ENCODE assay signal across 9 cellular contexts in genomic region chr17:57875109-57876022, GRCh38. TPM values are rescaled to one million over a fixed set of nuclear protein-coding genes. Genes with fewer than 3 reads are reported as not detected.
DNase-seq lines count a peak whose midpoint lies in the region; ATAC-seq and TF ChIP-seq lines count a peak whose summit lies in the region.
"Had no signal": no experiment of that assay in that cellular context is flagged by ENCODE, and none has a peak within 500 bp of the region (broad histone marks: within the 10 kb centered on the region; RNA-seq: fewer than 3 reads in every experiment).

No MANE protein-coding gene starts in this region.

- H3K36me3 Mint-ChIP-seq in CD4-positive, alpha-beta T cell (ENCODE audit: low read depth), result no peaks in the 10 kb centered on the region

- peak; percentile 23 for DNase-seq in NOMO-1 treated with DMSO at 0.1 percent for 48 hours (lab: John Stamatoyannopoulos, UW; ENCODE audit: unreplicated experiment)
- no peak for DNase-seq in NOMO-1 (lab: John Stamatoyannopoulos, UW; ENCODE audit: unreplicated experiment in 2 of 2)
- peak; percentile 99 for DNase-seq in SJSA1 (ENCODE audit: low read depth in 1 of 2, low spot score in 2 of 2)
- DNase-seq in fibroblast of lung (ENCODE audit: low read depth in 2 of 2), result peak; percentile 98 to 99
- no peak for DNase-seq in NCI-H2029 (lab: John Stamatoyannopoulos, UW)
- no peak for DNase-seq in CD4-positive, alpha-beta T cell

- H3K36me3 ChIP-seq in SJSA1 (peaks cover 81% of the 10 kb centered on the region), fibroblast of lung (ENCODE audit: control insufficient read depth, insufficient read depth, low read length) (peaks cover 25% of the 10 kb centered on the region), neural cell (ENCODE audit: insufficient read depth, low read length) (no peaks in the 10 kb centered on the region)

- H3F3A ChIP-seq in neural cell (ENCODE audit: insufficient read depth, low read length, poor library complexity, severe bottlenecking), result no peaks in the 10 kb centered on the region

- H3K9me3 ChIP-seq in SJSA1 (replicated peaks), result no peaks in the 10 kb centered on the region
- H3K9me3 ChIP-seq in fibroblast of lung (ENCODE audit: control insufficient read depth, insufficient read depth, low read depth, low read length), result no peaks in the 10 kb centered on the region
- no peaks in the 10 kb centered on the region for H3K9me3 ChIP-seq in neural cell (ENCODE audit: low read length)
- H3K9me3 ChIP-seq in CD4-positive, alpha-beta T cell (ENCODE audit: control insufficient read depth, low read length), result no peaks in the 10 kb centered on the region

- peaks cover 28% of the 10 kb centered on the region for H3K27me3 Mint-ChIP-seq in CD4-positive, alpha-beta T cell

- peaks cover 21% of the 10 kb centered on the region for H3K4me1 Mint-ChIP-seq in CD4-positive, alpha-beta T cell (ENCODE audit: low read depth)
- H3K4me1 Mint-ChIP-seq: central memory CD8-positive, alpha-beta T cell had no signal

- intact Hi-C loops in CD4-positive, alpha-beta T cell (cut with DNase I, micrococcal nuclease), result no loop called here

- H4K20me1 ChIP-seq in fibroblast of lung (ENCODE audit: control insufficient read depth, extremely low read depth, insufficient read depth, low read length) (no peaks in the 10 kb centered on the region), neural cell (ENCODE audit: insufficient read depth) (no peaks in the 10 kb centered on the region)

- no peaks in the 10 kb centered on the region for H3K27me3 ChIP-seq in SJSA1 (replicated peaks)
- H3K27me3 ChIP-seq in fibroblast of lung (ENCODE audit: control insufficient read depth, insufficient read depth, low read length), result no peaks in the 10 kb centered on the region
- H3K27me3 ChIP-seq in neural cell (ENCODE audit: insufficient read depth, low read depth, low read length), result no peaks in the 10 kb centered on the region
- H3K27me3 ChIP-seq in CD4-positive, alpha-beta T cell (ENCODE audit: control insufficient read depth, insufficient read depth, low read length), result peaks cover 4% of the 10 kb centered on the region

- H2AFZ ChIP-seq in fibroblast of lung (ENCODE audit: low read length), result no peak overlapping the region
- no peak overlapping the region for H2AFZ ChIP-seq in neural cell (ENCODE audit: low read depth, low read length)

- H3K9ac ChIP-seq in fibroblast of lung (ENCODE audit: insufficient read depth, low read length) (peak overlapping the region; percentile 69), neural cell (ENCODE audit: low read length) (no peak overlapping the region)

- H3K27ac Mint-ChIP-seq in CD4-positive, alpha-beta T cell, result no peak overlapping the region

- H3K9me3 Mint-ChIP-seq in CD4-positive, alpha-beta T cell, result no peaks in the 10 kb centered on the region
- H3K9me3 Mint-ChIP-seq: central memory CD8-positive, alpha-beta T cell had no signal

- TF ChIP-seq RAD21 in neural cell (conservative IDR thresholded peaks at IDR 0.05), result no peak

- H3K27ac ChIP-seq in SJSA1, result peak overlapping the region; percentile 94
- peak overlapping the region; percentile 95 for H3K27ac ChIP-seq in fibroblast of lung (ENCODE audit: insufficient read depth, low read length)
- H3K27ac ChIP-seq in neural cell (ENCODE audit: low read length), result no peak overlapping the region
- no peak overlapping the region for H3K27ac ChIP-seq in CD4-positive, alpha-beta T cell (ENCODE audit: low read depth, low read length)

- TF ChIP-seq CTCF in fibroblast of lung (conservative IDR thresholded peaks at IDR 0.05 in 1 of 2, IDR thresholded peaks at IDR 0.05 in 1 of 2; ENCODE audit: low read depth in 1 of 2, low read length in 2 of 2), result peak; percentile 75 to 76
- no peak for TF ChIP-seq CTCF in neural cell (IDR thresholded peaks at IDR 0.05; ENCODE audit: poor library complexity, severe bottlenecking)
- no peak for TF ChIP-seq CTCF in CD4-positive, alpha-beta T cell (IDR thresholded peaks at IDR 0.05)

- peaks cover 68% of the 10 kb centered on the region for H3K4me1 ChIP-seq in SJSA1 (replicated peaks)
- peaks cover 57% of the 10 kb centered on the region for H3K4me1 ChIP-seq in fibroblast of lung (ENCODE audit: control insufficient read depth, extremely low read depth, insufficient read depth, low read length)

- POLR2A ChIA-PET in CD4-positive, alpha-beta T cell (lab: Charles Lee), result interaction anchor here (1.2 kb wide), 1 partner anchor 25 kb away, joined by 7 read pairs; the partner anchor contains the start of gene MRPS23

- peak overlapping the region; percentile 60 for H3K4me2 ChIP-seq in fibroblast of lung (ENCODE audit: extremely low read depth, insufficient read depth, low read length)
- peak overlapping the region; percentile 35 for H3K4me2 ChIP-seq in neural cell (ENCODE audit: low read length)

- H3K79me2 ChIP-seq in fibroblast of lung (ENCODE audit: control insufficient read depth, insufficient read depth, low read length), result peaks cover 2% of the 10 kb centered on the region
- no peaks in the 10 kb centered on the region for H3K79me2 ChIP-seq in neural cell (replicated peaks; ENCODE audit: insufficient read depth, low read length)

- TF ChIP-seq EP300 in neural cell (conservative IDR thresholded peaks at IDR 0.05; ENCODE audit: poor library complexity, severe bottlenecking), result no peak

- H3K4me3 Mint-ChIP-seq in CD4-positive, alpha-beta T cell, result no peak overlapping the region
- H3K4me3 Mint-ChIP-seq: central memory CD8-positive, alpha-beta T cell had no signal

- H3K4me3 ChIP-seq in SJSA1 (no peak overlapping the region), fibroblast of lung (replicated peaks in 1 of 4; ENCODE audit: control extremely low read depth in 1 of 4, insufficient read depth in 1 of 4, low read depth in 3 of 4, low read length in 4 of 4) (peak overlapping the region in 1 of 4 experiments; percentile 34), neural cell (ENCODE audit: low read length) (peak overlapping the region; percentile 34)

- CTCF ChIA-PET in CD4-positive, alpha-beta T cell (lab: Charles Lee), result interaction anchor here (0.5 kb wide), 1 partner anchor 121 kb away, joined by 3 read pairs; no protein-coding TSS in a partner anchor

- no peak for ATAC-seq in HG03139 (IDR thresholded peaks at IDR 0.05; ENCODE audit: unreplicated experiment)
- ATAC-seq in CD4-positive, alpha-beta T cell (ENCODE audit: poor library complexity), result no peak

- no peaks in the 10 kb centered on the region for H3K9me2 ChIP-seq in neural cell (ENCODE audit: insufficient read depth, low read length)

TF ChIP-seq in neural cell, 6 proteins besides CTCF, POLR2A, EP300 and RAD21:
- no peak for TF ChIP-seq REST (IDR thresholded peaks at IDR 0.05; ENCODE audit: borderline replicate concordance)
- TF ChIP-seq EZH2 (IDR thresholded peaks at IDR 0.05; ENCODE audit: borderline replicate concordance, insufficient read depth, low read length, poor library complexity, severe bottlenecking), result no peak
- TF ChIP-seq TAF1 (IDR thresholded peaks at IDR 0.05; ENCODE audit: low read depth), result no peak
- TF ChIP-seq SMC3 (conservative IDR thresholded peaks at IDR 0.05; ENCODE audit: poor library complexity), result peak; percentile 40
- no peak for TF ChIP-seq POLR2AphosphoS5 (IDR thresholded peaks at IDR 0.05)

RNA-seq across cellular contexts. Expression of gene MRPS23, which starts 25.5 kb away (rescaled TPM):
- 59.2 and 83.4 TPM in 2 replicates for total RNA-seq in SJSA1 (2014; rRNA removed; shearing (Covaris generic))
- total RNA-seq in fibroblast of lung, result 18.5 and 27.9 TPM in 2 replicates
- 40.0 and 57.6 TPM in 2 replicates for polyA plus RNA-seq in fibroblast of lung
- polyA plus RNA-seq in fibroblast of lung (2012), result 43.7 and 57.2 TPM in 2 replicates
- 23.0 and 43.6 TPM in 2 replicates for polyA minus RNA-seq in fibroblast of lung (ENCODE audit: low replicate concordance)
- polyA plus RNA-seq in neural cell, result 80.5 and 88.1 TPM in 2 replicates
- 21.2 TPM in 2 replicates for polyA minus RNA-seq in neural cell
- 10 to 100 TPM; 14.6 to 14.7 TPM for total RNA-seq in CD4-positive, alpha-beta T cell

Comparison
In these comparisons a context has a peak if more than half of its experiments do, and no peak if none do; other contexts are left out.
1. DNase-seq: peak in NOMO-1 treated with DMSO at 0.1 percent for 48 hours (single experiment), SJSA1 (2 of 2) and fibroblast of lung (2 of 2); none in NOMO-1 (0 of 2), NCI-H2029 (single experiment) and CD4-positive, alpha-beta T cell (0 of 10).
2. H3K27ac ChIP-seq: peak in SJSA1 (single experiment) and fibroblast of lung (single experiment); none in neural cell (single experiment) and CD4-positive, alpha-beta T cell (single experiment).
3. CTCF ChIP-seq: peak in fibroblast of lung (2 of 2); none in neural cell (single experiment) and CD4-positive, alpha-beta T cell (single experiment).